ENCODE assay signal across 1 cellular context in genomic region chr19:29545866-29546582, GRCh38.
A peak's percentile ranks its signal among the peaks of the same experiment; 100 is the strongest.
TF ChIP-seq lines count a peak whose summit lies in the region.

No MANE protein-coding gene starts in this region.

TF ChIP-seq in HepG2, 621 proteins besides CTCF, POLR2A, EP300 and RAD21:
- TF ChIP-seq ZNF768 (CRISPR knock-in tag; IDR thresholded peaks at IDR 0.05), result peak; percentile 82
- TF ChIP-seq, protein P1, sequence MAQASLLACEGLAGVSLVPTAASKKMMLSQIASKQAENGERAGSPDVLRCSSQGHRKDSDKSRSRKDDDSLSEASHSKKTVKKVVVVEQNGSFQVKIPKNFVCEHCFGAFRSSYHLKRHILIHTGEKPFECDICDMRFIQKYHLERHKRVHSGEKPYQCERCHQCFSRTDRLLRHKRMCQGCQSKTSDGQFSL (CRISPR knock-in tag; IDR thresholded peaks at IDR 0.05), result no peak
